In the genomic region with DNA sequence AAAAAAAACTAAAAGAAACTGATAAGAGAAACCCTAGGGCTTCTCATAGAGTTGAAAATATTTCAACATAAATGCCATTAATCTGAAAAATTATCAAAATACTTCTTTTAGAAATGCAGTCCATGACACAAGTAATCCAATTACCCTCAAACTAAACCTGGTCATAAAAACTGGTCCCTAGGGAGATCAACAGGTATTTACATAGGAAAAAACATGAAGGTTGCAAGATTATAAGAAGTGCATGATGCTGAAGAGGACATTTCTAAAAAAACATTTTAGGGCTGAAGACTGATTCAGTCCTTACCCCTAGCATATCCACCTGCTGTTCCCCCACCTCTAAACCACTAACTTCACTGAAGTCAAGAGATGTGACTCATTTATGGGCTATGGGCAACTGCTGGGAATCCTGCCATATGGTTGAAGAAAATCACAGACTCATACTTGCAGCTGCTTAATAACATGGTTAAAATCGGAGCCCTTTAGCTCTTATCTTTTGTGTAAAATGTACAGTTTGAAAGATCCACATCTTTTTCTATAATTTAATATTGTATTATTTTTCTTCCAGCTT, we compare ENCODE assay signal across 14 cellular contexts.
DNase-seq lines count a peak whose midpoint lies in the region; ATAC-seq, FAIRE-seq and TF ChIP-seq lines count a peak whose summit lies in the region.
"Had no signal": no experiment of that assay in that cellular context is flagged by ENCODE, and none has a peak within 500 bp of the region (broad histone marks: within the 10 kb centered on the region; RNA-seq: fewer than 3 reads in every experiment).

No MANE protein-coding gene starts in this region.

- H3K79me2 ChIP-seq in K562 (ENCODE audit: control insufficient read depth, insufficient read depth, low read length), result no peaks in the 10 kb centered on the region

- H3K9me3 ChIP-seq in K562 (replicated peaks; ENCODE audit: control insufficient read depth, insufficient read depth, low read depth, low read length), result no peaks in the 10 kb centered on the region
- H3K9me3 ChIP-seq: colonic mucosa, uterus had no signal

- no TSS peak for BruUV-seq in K562 (replicated peaks; lab: Mats Ljungman, UMichigan)

- 9% methylated on average over 1 of the region's 1 CpG for WGBS in K562 (ENCODE audit: insufficient coverage, low coverage, missing lambda C conversion rate)

- CTCF ChIA-PET in K562 (lab: Yijun Ruan, JAX; ENCODE audit: low intra/inter-chr PET ratio), result interaction anchor here (0.6 kb wide), 1 partner anchor 11 kb away, joined by 3 read pairs; no protein-coding TSS in a partner anchor

- in situ Hi-C loops in K562 (cut with MboI), result no loop called here

- no peak overlapping the region for H2AFZ ChIP-seq in K562 (ENCODE audit: low read depth, low read length)

- no peak for FAIRE-seq in K562 (lab: Jason Lieb, UNC)
- FAIRE-seq: TTC549 had no signal

- no peaks in the 10 kb centered on the region for H3K27me3 ChIP-seq in K562 (ENCODE audit: control insufficient read depth in 2 of 2, insufficient read depth in 2 of 2, low read length in 2 of 2)
- H3K27me3 ChIP-seq: colonic mucosa, heart right ventricle, uterus had no signal

- H3K9me1 ChIP-seq in K562 (ENCODE audit: control insufficient read depth, insufficient read depth, low read length), result no peaks in the 10 kb centered on the region

- no peak overlapping the region for H3K27ac ChIP-seq in K562 (ENCODE audit: extremely low read depth, low read depth, low read length)
- H3K27ac ChIP-seq: colonic mucosa, heart right ventricle, uterus had no signal

- TF ChIP-seq CTCF in K562 (IDR thresholded peaks at IDR 0.05 in 2 of 3, conservative IDR thresholded peaks at IDR 0.05 in 1 of 3; ENCODE audit: insufficient read depth in 2 of 3, low read depth in 1 of 3, low read length in 3 of 3), result no peak

- no peak for TF ChIP-seq RAD21 in K562 (CRISPR knock-in tag; conservative IDR thresholded peaks at IDR 0.05 in 1 of 2, IDR thresholded peaks at IDR 0.05 in 1 of 2)

- POLR2A ChIA-PET in K562 (lab: Yijun Ruan, JAX), result no interaction called here

- TF ChIP-seq EP300 in K562 (IDR thresholded peaks at IDR 0.05; ENCODE audit: low read length), result no peak

- intact Hi-C loops in K562 (cut with micrococcal nuclease), result no loop called here

- H3K36me3 ChIP-seq in K562 (ENCODE audit: control insufficient read depth, insufficient read depth, low read length), result no peaks in the 10 kb centered on the region
- H3K36me3 ChIP-seq: colonic mucosa, heart right ventricle, uterus had no signal

- ATAC-seq in K562, result no peak
- no peak for ATAC-seq in GM19351 (IDR thresholded peaks at IDR 0.05; ENCODE audit: unreplicated experiment)
- ATAC-seq in HG02852 (IDR thresholded peaks at IDR 0.05; ENCODE audit: unreplicated experiment), result no peak
- ATAC-seq: heart right ventricle had no signal

- H4K20me1 ChIP-seq in K562 (replicated peaks; ENCODE audit: control insufficient read depth, insufficient read depth, low read length), result no peaks in the 10 kb centered on the region

- no peak for TF ChIP-seq POLR2A in K562 (conservative IDR thresholded peaks at IDR 0.05)

- no peak overlapping the region for H3K9ac ChIP-seq in K562 (ENCODE audit: insufficient read depth in 1 of 2, low read depth in 2 of 2, low read length in 2 of 2)

- peak; percentile 53 for DNase-seq in NCI-H82 (lab: John Stamatoyannopoulos, UW)
- DNase-seq in NCI-H82 treated with DMSO at 0.1 percent for 48 hours (lab: John Stamatoyannopoulos, UW; ENCODE audit: unreplicated experiment), result no peak
- DNase-seq in LHCN-M2 (ENCODE audit: low read depth), result peak; percentile 99
- no peak for DNase-seq in K562 (ENCODE audit: extremely low read depth in 1 of 4, low spot score in 3 of 4)
- DNase-seq in renal cortical epithelial cell (ENCODE audit: low read depth), result peak; percentile 81
- no peak for DNase-seq in DMS114 treated with DMSO at 0.1 percent for 48 hours (lab: John Stamatoyannopoulos, UW; ENCODE audit: unreplicated experiment)
- DNase-seq: colonic mucosa, heart right ventricle, mesendoderm, OCI-M1, uterus had no signal

- no peaks in the 10 kb centered on the region for H3K4me1 ChIP-seq in K562 (replicated peaks in 1 of 2; ENCODE audit: control insufficient read depth in 2 of 2, insufficient read depth in 2 of 2, low read length in 2 of 2)
- H3K4me1 ChIP-seq: colonic mucosa, uterus had no signal

- H3K4me2 ChIP-seq in K562 (ENCODE audit: insufficient read depth, low read length), result no peak overlapping the region

- no peak overlapping the region for H3K4me3 ChIP-seq in K562
- H3K4me3 ChIP-seq: colonic mucosa, heart right ventricle, uterus had no signal

TF ChIP-seq in K562, 482 proteins besides CTCF, POLR2A, EP300 and RAD21:
- TF ChIP-seq POLR2AphosphoS2 (IDR thresholded peaks at IDR 0.05; ENCODE audit: low read length) (no peak), SMAD2 (IDR thresholded peaks at IDR 0.05; ENCODE audit: low read depth, low read length) (no peak), OTX1 (CRISPR knock-in tag; IDR thresholded peaks at IDR 0.05) (no peak), TAF1 (IDR thresholded peaks at IDR 0.05; ENCODE audit: control insufficient read depth, extremely low read depth, insufficient read depth, low read length, severe bottlenecking) (no peak), PTTG1 (tag; IDR thresholded peaks at IDR 0.05; ENCODE audit: low read depth) (no peak), FOSL1 (tag; conservative IDR thresholded peaks at IDR 0.05) (0 out of 2 replicates have a peak, but pooled peaks have one; percentile 13)
- TF ChIP-seq, protein P1, sequence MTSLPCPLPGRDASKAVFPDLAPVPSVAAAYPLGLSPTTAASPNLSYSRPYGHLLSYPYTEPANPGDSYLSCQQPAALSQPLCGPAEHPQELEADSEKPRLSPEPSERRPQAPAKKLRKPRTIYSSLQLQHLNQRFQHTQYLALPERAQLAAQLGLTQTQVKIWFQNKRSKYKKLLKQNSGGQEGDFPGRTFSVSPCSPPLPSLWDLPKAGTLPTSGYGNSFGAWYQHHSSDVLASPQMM (CRISPR knock-in tag; IDR thresholded peaks at IDR 0.05), result no peak

Comparison
In these comparisons a context has a peak if more than half of its experiments do, and no peak if none do; other contexts are left out.
1. DNase-seq: peak in NCI-H82 (single experiment), LHCN-M2 (single experiment) and renal cortical epithelial cell (single experiment); none in NCI-H82 treated with DMSO at 0.1 percent for 48 hours (single experiment), K562 (0 of 4) and DMS114 treated with DMSO at 0.1 percent for 48 hours (single experiment).